In genomic region chr7:142806021-142806353, GRCh38 we compare ENCODE assay signal across 20 cellular contexts. TPM values are rescaled to one million over a fixed set of nuclear protein-coding genes. Genes with fewer than 3 reads are reported as not detected.
DNase-seq lines count a peak whose midpoint lies in the region; ATAC-seq and TF ChIP-seq lines count a peak whose summit lies in the region.
"Had no signal": no experiment of that assay in that cellular context is flagged by ENCODE, and none has a peak within 500 bp of the region (broad histone marks: within the 10 kb centered on the region; RNA-seq: fewer than 3 reads in every experiment).

No MANE protein-coding gene starts in this region.

- peaks cover 45% of the 10 kb centered on the region for H3K36me3 Mint-ChIP-seq in T-helper 1 cell treated with Interleukin-12 subunit alpha and Interleukin-12 subunit beta and Interleukin-4 antibody, amounts not matched to agents 30 μg/mL and 1 μg/mL, for 36 hours (ENCODE audit: low read depth)
- H3K36me3 Mint-ChIP-seq in activated T-helper 2 cell treated with anti-CD3 and anti-CD28 coated beads, Interferon-gamma antibody, Interleukin-2, Interleukin-4, amounts not matched to agents 10 μg/mL and 5 μg/mL and 100 μg/mL, durations not matched to agents 14 hours and 24 hours and 36 hours (ENCODE audit: low read depth), result peaks cover 49% of the 10 kb centered on the region
- H3K36me3 Mint-ChIP-seq in naive thymus-derived CD8-positive, alpha-beta T cell, result peaks cover 17 to 40% (median 37%) of the 10 kb centered on the region in 3 donors
- H3K36me3 Mint-ChIP-seq: brain had no signal

- intact Hi-C loops in activated T-helper 2 cell treated with anti-CD3 and anti-CD28 coated beads, Interferon-gamma antibody, Interleukin-2, Interleukin-4, amounts not matched to agents 10 μg/mL and 5 μg/mL and 100 μg/mL, durations not matched to agents 14 hours and 24 hours and 36 hours (cut with micrococcal nuclease), result loop anchor here (5.0 kb wide), 3 partner anchors 436 to 1219 kb away; partner anchors contain the start of gene SSBP1

- peaks cover 59% of the 10 kb centered on the region for H3F3A ChIP-seq in Loucy (ENCODE audit: low read depth)

- no peak overlapping the region for H2AFZ ChIP-seq in Loucy (ENCODE audit: low read length)
- no peak overlapping the region for H2AFZ ChIP-seq in osteoblast (ENCODE audit: low read length)

- no peak overlapping the region for H3K27ac ChIP-seq in osteoblast (ENCODE audit: low read depth, low read length)
- H3K27ac ChIP-seq: 22Rv1, C4-2B, prostate gland had no signal

- H3K4me2 ChIP-seq in Loucy (ENCODE audit: low read depth, low read length, poor library complexity, severe bottlenecking), result peak overlapping the region; percentile 100
- H3K4me2 ChIP-seq in osteoblast (ENCODE audit: insufficient read depth, low read length), result no peak overlapping the region
- H3K4me2 ChIP-seq: SK-N-SH had no signal

- peaks cover 85% of the 10 kb centered on the region for H3K4me1 Mint-ChIP-seq in T-helper 1 cell treated with Interleukin-12 subunit alpha and Interleukin-12 subunit beta and Interleukin-4 antibody, amounts not matched to agents 30 μg/mL and 1 μg/mL, for 36 hours (ENCODE audit: low read depth)
- H3K4me1 Mint-ChIP-seq in activated T-helper 2 cell treated with anti-CD3 and anti-CD28 coated beads, Interferon-gamma antibody, Interleukin-2, Interleukin-4, amounts not matched to agents 10 μg/mL and 5 μg/mL and 100 μg/mL, durations not matched to agents 14 hours and 24 hours and 36 hours (ENCODE audit: low read depth), result peaks cover 93% of the 10 kb centered on the region
- peaks cover 69 to 98% (median 96%) of the 10 kb centered on the region in 4 donors for H3K4me1 Mint-ChIP-seq in naive thymus-derived CD8-positive, alpha-beta T cell
- H3K4me1 Mint-ChIP-seq: brain had no signal

- H3K79me2 ChIP-seq in Loucy (ENCODE audit: insufficient read depth, low read length), result peaks cover 74% of the 10 kb centered on the region
- no peaks in the 10 kb centered on the region for H3K79me2 ChIP-seq in osteoblast (ENCODE audit: insufficient read depth, low read length)

- peaks cover 27% of the 10 kb centered on the region for H3K36me3 ChIP-seq in Loucy (ENCODE audit: insufficient read depth, low read length)
- H3K36me3 ChIP-seq in osteoblast (ENCODE audit: insufficient read depth, low read length), result no peaks in the 10 kb centered on the region
- H3K36me3 ChIP-seq: prostate gland had no signal

- H4K20me1 ChIP-seq in Loucy (ENCODE audit: insufficient read depth, low read length, poor library complexity, severe bottlenecking) (no peaks in the 10 kb centered on the region), osteoblast (ENCODE audit: insufficient read depth, low read length) (no peaks in the 10 kb centered on the region)

- H3K4me3 Mint-ChIP-seq in T-helper 1 cell treated with Interleukin-12 subunit alpha and Interleukin-12 subunit beta and Interleukin-4 antibody, amounts not matched to agents 30 μg/mL and 1 μg/mL, for 36 hours, result no peak overlapping the region
- no peak overlapping the region for H3K4me3 Mint-ChIP-seq in activated T-helper 2 cell treated with anti-CD3 and anti-CD28 coated beads, Interferon-gamma antibody, Interleukin-2, Interleukin-4, amounts not matched to agents 10 μg/mL and 5 μg/mL and 100 μg/mL, durations not matched to agents 14 hours and 24 hours and 36 hours (ENCODE audit: low read depth)
- peak overlapping the region in 9 of 10 donors; percentile 11 to 98 (median 88) for H3K4me3 Mint-ChIP-seq in naive thymus-derived CD8-positive, alpha-beta T cell
- H3K4me3 Mint-ChIP-seq: brain had no signal

- H3K9ac ChIP-seq in Loucy (ENCODE audit: low read depth, low read length, poor library complexity, severe bottlenecking), result peak overlapping the region; percentile 100
- H3K9ac ChIP-seq: SK-N-SH had no signal

- no peak for DNase-seq in T-helper 1 cell
- DNase-seq in activated T-helper 2 cell treated with anti-CD3 and anti-CD28 coated beads, Interferon-gamma antibody, Interleukin-2, Interleukin-4, amounts not matched to agents 10 μg/mL and 5 μg/mL and 100 μg/mL, durations not matched to agents 14 hours and 24 hours and 36 hours (ENCODE audit: low spot score), result no peak
- no peak for DNase-seq in naive thymus-derived CD8-positive, alpha-beta T cell
- no peak for DNase-seq in NCI-H146 treated with DMSO at 0.1 percent for 48 hours (lab: John Stamatoyannopoulos, UW; ENCODE audit: unreplicated experiment)
- no peak for DNase-seq in osteoblast (ENCODE audit: insufficient read length, low spot score, missing footprints)
- DNase-seq in NCI-H1694 (lab: John Stamatoyannopoulos, UW), result no peak
- DNase-seq: NCI-H1417 treated with DMSO at 0.1 percent for 48 hours; NCI-H226; SK-N-SH; stimulated activated CD4-positive, alpha-beta T cell treated with anti-CD3 and anti-CD28 coated beads, Interleukin-12 subunit alpha, Interleukin-12 subunit beta, amount 100 ng/mL, for 4 hours; substantia nigra had no signal

- H3K27me3 Mint-ChIP-seq in T-helper 1 cell treated with Interleukin-12 subunit alpha and Interleukin-12 subunit beta and Interleukin-4 antibody, amounts not matched to agents 30 μg/mL and 1 μg/mL, for 36 hours (ENCODE audit: low read depth), result no peaks in the 10 kb centered on the region
- no peaks in the 10 kb centered on the region for H3K27me3 Mint-ChIP-seq in activated T-helper 2 cell treated with anti-CD3 and anti-CD28 coated beads, Interferon-gamma antibody, Interleukin-2, Interleukin-4, amounts not matched to agents 10 μg/mL and 5 μg/mL and 100 μg/mL, durations not matched to agents 14 hours and 24 hours and 36 hours (ENCODE audit: low read depth)
- H3K27me3 Mint-ChIP-seq in naive thymus-derived CD8-positive, alpha-beta T cell, result peaks cover 0 to 2% (median 0%) of the 10 kb centered on the region in 5 donors

- H3K27me3 ChIP-seq in Loucy (ENCODE audit: insufficient read depth, low read length, poor library complexity, severe bottlenecking), result no peaks in the 10 kb centered on the region
- peaks cover 4% of the 10 kb centered on the region for H3K27me3 ChIP-seq in osteoblast (ENCODE audit: insufficient read depth, low read length)

- H3K9me3 ChIP-seq in Loucy (ENCODE audit: insufficient read depth, low read depth, low read length), result no peaks in the 10 kb centered on the region
- H3K9me3 ChIP-seq in osteoblast (ENCODE audit: low read depth, low read length), result no peaks in the 10 kb centered on the region
- H3K9me3 ChIP-seq: prostate gland had no signal

- TF ChIP-seq CTCF in Loucy (conservative IDR thresholded peaks at IDR 0.05; ENCODE audit: low read length) (no peak), osteoblast (IDR thresholded peaks at IDR 0.05; ENCODE audit: extremely low read depth, low read depth, low read length) (no peak)

- POLR2A ChIA-PET in naive thymus-derived CD8-positive, alpha-beta T cell (lab: Charles Lee), result interaction anchor here (0.7 to 16.2 kb wide), 5 partner anchors 14 to 493 kb away, joined by 3 to 3070 read pairs (median 4); partner anchors contain the start of gene EPHB6

- H3K4me3 ChIP-seq in Loucy (ENCODE audit: low read length, poor library complexity, severe bottlenecking), result peak overlapping the region; percentile 56
- no peak overlapping the region for H3K4me3 ChIP-seq in osteoblast (ENCODE audit: insufficient read depth, low read length)
- H3K4me3 ChIP-seq: GM12878, prostate gland had no signal

- ATAC-seq in naive thymus-derived CD8-positive, alpha-beta T cell, result no peak
- ATAC-seq: GM12878, HCT116, left lobe of liver had no signal

- H3K27ac Mint-ChIP-seq in T-helper 1 cell treated with Interleukin-12 subunit alpha and Interleukin-12 subunit beta and Interleukin-4 antibody, amounts not matched to agents 30 μg/mL and 1 μg/mL, for 36 hours, result peak overlapping the region; percentile 100
- peak overlapping the region; percentile 99 for H3K27ac Mint-ChIP-seq in activated T-helper 2 cell treated with anti-CD3 and anti-CD28 coated beads, Interferon-gamma antibody, Interleukin-2, Interleukin-4, amounts not matched to agents 10 μg/mL and 5 μg/mL and 100 μg/mL, durations not matched to agents 14 hours and 24 hours and 36 hours
- peak overlapping the region; percentile 94 to 100 (median 100) for H3K27ac Mint-ChIP-seq in naive thymus-derived CD8-positive, alpha-beta T cell
- H3K27ac Mint-ChIP-seq: brain had no signal

- no peaks in the 10 kb centered on the region for H3K9me2 ChIP-seq in Loucy (replicated peaks; ENCODE audit: low read depth, low read length)
- H3K9me2 ChIP-seq: SK-N-SH had no signal

- no peaks in the 10 kb centered on the region for H3K9me3 Mint-ChIP-seq in T-helper 1 cell treated with Interleukin-12 subunit alpha and Interleukin-12 subunit beta and Interleukin-4 antibody, amounts not matched to agents 30 μg/mL and 1 μg/mL, for 36 hours
- no peaks in the 10 kb centered on the region for H3K9me3 Mint-ChIP-seq in activated T-helper 2 cell treated with anti-CD3 and anti-CD28 coated beads, Interferon-gamma antibody, Interleukin-2, Interleukin-4, amounts not matched to agents 10 μg/mL and 5 μg/mL and 100 μg/mL, durations not matched to agents 14 hours and 24 hours and 36 hours
- H3K9me3 Mint-ChIP-seq in naive thymus-derived CD8-positive, alpha-beta T cell, result no peaks in the 10 kb centered on the region

- H3K4me1 ChIP-seq in Loucy (ENCODE audit: insufficient read depth, low read length, poor library complexity, severe bottlenecking) (peaks cover 93% of the 10 kb centered on the region), osteoblast (ENCODE audit: insufficient read depth, low read length) (peaks cover 22% of the 10 kb centered on the region)
- H3K4me1 ChIP-seq: prostate gland had no signal

RNA-seq across cellular contexts. Expression of gene PRSS2, which starts 35.2 kb away (rescaled TPM):
- not detected in 2 replicates for total RNA-seq in activated T-helper 2 cell treated with anti-CD3 and anti-CD28 coated beads, Interferon-gamma antibody, Interleukin-2, Interleukin-4, amounts not matched to agents 10 μg/mL and 5 μg/mL and 100 μg/mL, durations not matched to agents 14 hours and 24 hours and 36 hours
- not detected for total RNA-seq in naive thymus-derived CD8-positive, alpha-beta T cell
- polyA plus RNA-seq in naive thymus-derived CD8-positive, alpha-beta T cell, result not detected
- total RNA-seq in osteoblast, result not detected in 2 replicates
- total RNA-seq: prostate gland had no signal
- polyA plus RNA-seq: SK-N-SH had no signal

RNA-seq across cellular contexts. Expression of gene EPHB6, which starts 48.9 kb away (rescaled TPM):
- 2.4 and 3.0 TPM in 2 replicates for total RNA-seq in activated T-helper 2 cell treated with anti-CD3 and anti-CD28 coated beads, Interferon-gamma antibody, Interleukin-2, Interleukin-4, amounts not matched to agents 10 μg/mL and 5 μg/mL and 100 μg/mL, durations not matched to agents 14 hours and 24 hours and 36 hours
- total RNA-seq in naive thymus-derived CD8-positive, alpha-beta T cell, result 10 to 100 TPM; 48.6 to 57.4 TPM
- 10 to 100 TPM; 10.2 to 23.3 (median 10.2) TPM for polyA plus RNA-seq in naive thymus-derived CD8-positive, alpha-beta T cell
- total RNA-seq in osteoblast, result 2.4 and 4.0 TPM in 2 replicates

RNA-seq across cellular contexts. Expression of gene PRSS1, which starts 56.7 kb away (rescaled TPM):
- not detected in 2 replicates for total RNA-seq in activated T-helper 2 cell treated with anti-CD3 and anti-CD28 coated beads, Interferon-gamma antibody, Interleukin-2, Interleukin-4, amounts not matched to agents 10 μg/mL and 5 μg/mL and 100 μg/mL, durations not matched to agents 14 hours and 24 hours and 36 hours
- not detected for total RNA-seq in naive thymus-derived CD8-positive, alpha-beta T cell
- not detected for polyA plus RNA-seq in naive thymus-derived CD8-positive, alpha-beta T cell
- total RNA-seq in osteoblast, result not detected in 2 replicates
- total RNA-seq: prostate gland had no signal
- polyA plus RNA-seq: GM12878, SK-N-SH had no signal

Comparison
In these comparisons a context has a peak if more than half of its experiments do, and no peak if none do; other contexts are left out.
1. H3K4me3 Mint-ChIP-seq: peak in naive thymus-derived CD8-positive, alpha-beta T cell (9 of 10); none in T-helper 1 cell treated with Interleukin-12 subunit alpha and Interleukin-12 subunit beta and Interleukin-4 antibody, amounts not matched to agents 30 μg/mL and 1 μg/mL, for 36 hours (single experiment) and activated T-helper 2 cell treated with anti-CD3 and anti-CD28 coated beads, Interferon-gamma antibody, Interleukin-2, Interleukin-4, amounts not matched to agents 10 μg/mL and 5 μg/mL and 100 μg/mL, durations not matched to agents 14 hours and 24 hours and 36 hours (single experiment).
2. Peak in every context shown above with its lines, with median percentiles within 50 percentile points of each other: H3K27ac Mint-ChIP-seq.